In the genomic region with DNA sequence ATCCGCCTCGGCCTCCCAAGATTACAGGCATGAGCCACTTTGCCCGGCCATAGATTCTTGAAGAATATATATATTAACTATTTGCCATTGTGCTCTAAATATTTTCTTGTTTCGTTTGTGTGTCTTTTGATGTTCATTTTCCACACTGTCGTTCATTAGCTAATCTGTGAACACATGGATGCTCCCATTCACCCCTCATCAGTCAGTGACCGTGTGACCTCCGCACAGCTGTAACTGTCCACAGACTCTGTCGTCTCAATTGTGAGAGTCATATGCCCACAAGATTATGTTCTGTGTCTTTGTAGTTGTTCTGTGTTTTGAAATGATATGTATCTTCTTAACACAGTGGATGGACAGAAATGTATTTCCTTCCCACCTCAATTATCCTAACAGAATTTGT, we compare ENCODE assay signal across 1 cellular context.
TF ChIP-seq lines count a peak whose summit lies in the region.

No MANE protein-coding gene starts in this region.

TF ChIP-seq in IMR-90, 13 proteins besides CTCF, POLR2A, EP300 and RAD21:
- TF ChIP-seq FOS (IDR thresholded peaks at IDR 0.05; ENCODE audit: low read depth, low read length) = no peak
- no peak for TF ChIP-seq BHLHE40 (IDR thresholded peaks at IDR 0.05; ENCODE audit: low read depth, low read length)
- no peak for TF ChIP-seq RCOR1 (IDR thresholded peaks at IDR 0.05; ENCODE audit: insufficient replicate concordance, low read length)
- TF ChIP-seq CEBPB (IDR thresholded peaks at IDR 0.05; ENCODE audit: low read depth, low read length) = no peak
- no peak for TF ChIP-seq NFE2L2 (IDR thresholded peaks at IDR 0.05; ENCODE audit: low read depth, low read length)
- TF ChIP-seq, protein P1, sequence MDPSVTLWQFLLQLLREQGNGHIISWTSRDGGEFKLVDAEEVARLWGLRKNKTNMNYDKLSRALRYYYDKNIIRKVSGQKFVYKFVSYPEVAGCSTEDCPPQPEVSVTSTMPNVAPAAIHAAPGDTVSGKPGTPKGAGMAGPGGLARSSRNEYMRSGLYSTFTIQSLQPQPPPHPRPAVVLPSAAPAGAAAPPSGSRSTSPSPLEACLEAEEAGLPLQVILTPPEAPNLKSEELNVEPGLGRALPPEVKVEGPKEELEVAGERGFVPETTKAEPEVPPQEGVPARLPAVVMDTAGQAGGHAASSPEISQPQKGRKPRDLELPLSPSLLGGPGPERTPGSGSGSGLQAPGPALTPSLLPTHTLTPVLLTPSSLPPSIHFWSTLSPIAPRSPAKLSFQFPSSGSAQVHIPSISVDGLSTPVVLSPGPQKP (IDR thresholded peaks at IDR 0.05; ENCODE audit: borderline replicate concordance, low read depth, low read length) = no peak
- TF ChIP-seq, protein P2, sequence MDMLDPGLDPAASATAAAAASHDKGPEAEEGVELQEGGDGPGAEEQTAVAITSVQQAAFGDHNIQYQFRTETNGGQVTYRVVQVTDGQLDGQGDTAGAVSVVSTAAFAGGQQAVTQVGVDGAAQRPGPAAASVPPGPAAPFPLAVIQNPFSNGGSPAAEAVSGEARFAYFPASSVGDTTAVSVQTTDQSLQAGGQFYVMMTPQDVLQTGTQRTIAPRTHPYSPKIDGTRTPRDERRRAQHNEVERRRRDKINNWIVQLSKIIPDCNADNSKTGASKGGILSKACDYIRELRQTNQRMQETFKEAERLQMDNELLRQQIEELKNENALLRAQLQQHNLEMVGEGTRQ (IDR thresholded peaks at IDR 0.05; ENCODE audit: low read depth, low read length) = no peak
- TF ChIP-seq SMC3 (IDR thresholded peaks at IDR 0.05; ENCODE audit: low read depth, low read length) = no peak
- no peak for TF ChIP-seq CHD1 (IDR thresholded peaks at IDR 0.05; ENCODE audit: low read depth, low read length)
- no peak for TF ChIP-seq RFX5 (IDR thresholded peaks at IDR 0.05; ENCODE audit: low read depth, low read length)
- no peak for TF ChIP-seq MAZ (IDR thresholded peaks at IDR 0.05; ENCODE audit: borderline replicate concordance, low read depth, low read length)
- TF ChIP-seq MXI1 (IDR thresholded peaks at IDR 0.05; ENCODE audit: borderline replicate concordance, low read depth, low read length) = no peak
- no peak for TF ChIP-seq MAFK (IDR thresholded peaks at IDR 0.05; ENCODE audit: low read depth, low read length)
